11 cellular contexts compared by ENCODE assay signal in the genomic region with DNA sequence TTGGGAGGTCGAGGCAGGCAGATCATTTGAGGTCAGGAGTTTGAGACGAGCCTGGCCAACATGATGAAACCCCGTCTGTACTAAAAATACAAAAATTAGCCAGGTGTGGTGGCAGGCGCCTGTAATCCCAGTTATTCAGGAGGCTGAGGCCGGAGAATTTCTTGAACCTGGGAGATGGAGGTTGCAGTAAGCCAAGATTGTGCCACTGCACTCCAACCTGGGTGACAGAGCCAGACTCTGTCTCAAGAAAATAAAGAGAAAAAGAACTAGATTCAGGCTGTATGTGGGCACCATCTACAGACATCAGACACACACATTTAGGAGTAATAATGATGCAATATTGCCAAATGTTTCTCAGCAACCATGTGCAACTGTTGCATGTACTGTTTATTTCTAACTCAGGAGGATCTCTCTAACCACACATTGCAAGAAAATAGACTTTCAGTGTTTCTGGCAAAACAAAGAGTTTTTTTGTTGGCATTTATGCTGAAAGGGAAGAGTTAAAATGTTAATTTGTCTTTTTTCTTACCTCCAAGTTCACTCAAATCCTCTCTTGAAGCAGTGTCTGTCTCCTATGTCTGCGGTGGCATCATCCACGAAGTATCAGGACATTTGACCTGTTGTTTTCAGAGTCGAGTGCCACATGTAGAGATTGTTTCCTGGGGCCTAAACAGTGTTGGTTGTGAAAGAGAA. TPM values are rescaled to one million over a fixed set of nuclear protein-coding genes. Genes with fewer than 3 reads are reported as not detected.
DNase-seq lines count a peak whose midpoint lies in the region; ATAC-seq, FAIRE-seq and TF ChIP-seq lines count a peak whose summit lies in the region.
"Had no signal": no experiment of that assay in that cellular context is flagged by ENCODE, and none has a peak within 500 bp of the region (broad histone marks: within the 10 kb centered on the region; RNA-seq: fewer than 3 reads in every experiment).

No MANE protein-coding gene starts in this region.

- H3K4me1 Mint-ChIP-seq in stimulated activated naive CD8-positive, alpha-beta T cell treated with anti-CD3 and anti-CD28 coated beads, Interleukin-15, Interleukin-2, amounts not matched to agents 100 ng/mL and 50 ng/mL, for 24 hours (ENCODE audit: low read depth): peaks cover 8% of the 10 kb centered on the region

- no peak for FAIRE-seq in GM12891 (lab: Jason Lieb, UNC)

- no peak for DNase-seq in stimulated activated naive CD8-positive, alpha-beta T cell treated with anti-CD3 and anti-CD28 coated beads, Interleukin-15, Interleukin-2, amounts not matched to agents 100 U/mL and 50 U/mL, for 24 hours
- DNase-seq in Peyer's patch (peak in 2 of 3 donors; percentile 10 to 13), fibroblast of the aortic adventitia (ENCODE audit: low read depth) (peak; percentile 87), GM12891 (ENCODE audit: insufficient read length, low spot score) (no peak), NCI-H1092 treated with DMSO at 0.1 percent for 48 hours (lab: John Stamatoyannopoulos, UW) (no peak)
- DNase-seq: Calu3 had no signal

- TF ChIP-seq POLR2A in Peyer's patch (IDR thresholded peaks at IDR 0.05) (no peak), GM12891 (IDR thresholded peaks at IDR 0.05; ENCODE audit: low read depth, low read length) (no peak)

- H3K36me3 Mint-ChIP-seq in stimulated activated naive CD8-positive, alpha-beta T cell treated with anti-CD3 and anti-CD28 coated beads, Interleukin-15, Interleukin-2, amounts not matched to agents 100 ng/mL and 50 ng/mL, for 24 hours (ENCODE audit: low read depth): no peaks in the 10 kb centered on the region

- no peaks in the 10 kb centered on the region for H3K9me3 ChIP-seq in Peyer's patch

- H3K27ac Mint-ChIP-seq in stimulated activated naive CD8-positive, alpha-beta T cell treated with anti-CD3 and anti-CD28 coated beads, Interleukin-15, Interleukin-2, amounts not matched to agents 100 ng/mL and 50 ng/mL, for 24 hours: peak overlapping the region; percentile 55

- no peaks in the 10 kb centered on the region for H3K36me3 ChIP-seq in Peyer's patch

- ATAC-seq in stimulated activated naive CD8-positive, alpha-beta T cell treated with anti-CD3 and anti-CD28 coated beads, Interleukin-15, Interleukin-2, amounts not matched to agents 100 U/mL and 50 U/mL, for 24 hours: no peak
- ATAC-seq in HG03280 (IDR thresholded peaks at IDR 0.05; ENCODE audit: unreplicated experiment): no peak
- ATAC-seq in GM19395 (IDR thresholded peaks at IDR 0.05; ENCODE audit: unreplicated experiment): no peak

- H3K4me3 Mint-ChIP-seq in stimulated activated naive CD8-positive, alpha-beta T cell treated with anti-CD3 and anti-CD28 coated beads, Interleukin-15, Interleukin-2, amounts not matched to agents 100 ng/mL and 50 ng/mL, for 24 hours: no peak overlapping the region

- no peaks in the 10 kb centered on the region for H3K27me3 Mint-ChIP-seq in stimulated activated naive CD8-positive, alpha-beta T cell treated with anti-CD3 and anti-CD28 coated beads, Interleukin-15, Interleukin-2, amounts not matched to agents 100 ng/mL and 50 ng/mL, for 24 hours

- H3K9me3 Mint-ChIP-seq in stimulated activated naive CD8-positive, alpha-beta T cell treated with anti-CD3 and anti-CD28 coated beads, Interleukin-15, Interleukin-2, amounts not matched to agents 100 ng/mL and 50 ng/mL, for 24 hours: no peaks in the 10 kb centered on the region

- H3K4me3 ChIP-seq in Peyer's patch (no peak overlapping the region), fibroblast of the aortic adventitia (ENCODE audit: low read depth, low read length) (no peak overlapping the region)

- H3K27ac ChIP-seq in Peyer's patch: no peak overlapping the region
- H3K27ac ChIP-seq: parathyroid adenoma had no signal

- no peaks in the 10 kb centered on the region for H3K4me1 ChIP-seq in Peyer's patch
- H3K4me1 ChIP-seq: parathyroid adenoma had no signal

- TF ChIP-seq CTCF in Peyer's patch (IDR thresholded peaks at IDR 0.05) (no peak), fibroblast of the aortic adventitia (IDR thresholded peaks at IDR 0.05; ENCODE audit: insufficient read depth, low read length) (no peak)

- no peaks in the 10 kb centered on the region for H3K27me3 ChIP-seq in Peyer's patch

TF ChIP-seq in GM12891, 5 proteins besides CTCF, POLR2A, EP300 and RAD21:
- TF ChIP-seq TAF1 (IDR thresholded peaks at IDR 0.05; ENCODE audit: low read depth, low read length) (no peak), POU2F2 (IDR thresholded peaks at IDR 0.05; ENCODE audit: low read depth, low read length) (no peak), SPI1 (IDR thresholded peaks at IDR 0.05; ENCODE audit: low read depth, low read length) (no peak), PAX5 (IDR thresholded peaks at IDR 0.05; ENCODE audit: insufficient read depth, low read length, severe bottlenecking) (no peak), POLR2AphosphoS5 (IDR thresholded peaks at IDR 0.05; ENCODE audit: low read depth, low read length) (no peak)

RNA-seq across cellular contexts. Expression of gene ORM1, which starts 5.1 kb away (rescaled TPM):
- total RNA-seq in Peyer's patch: not detected
- not detected in 2 replicates for total RNA-seq in fibroblast of the aortic adventitia (ENCODE audit: low replicate concordance)
- not detected for polyA plus RNA-seq in GM12891 (2012; ENCODE audit: low read depth, missing spikeins)
- total RNA-seq: Calu3; T-helper 2 cell treated with Interferon-gamma antibody and Interleukin-4, amounts not matched to agents 100 ng/mL and 5 ng/mL, for 36 hours had no signal

RNA-seq across cellular contexts. Expression of gene ORM2, which starts 11.9 kb away (rescaled TPM):
- not detected for total RNA-seq in Peyer's patch
- not detected in 2 replicates for total RNA-seq in fibroblast of the aortic adventitia (ENCODE audit: low replicate concordance)
- not detected for polyA plus RNA-seq in GM12891 (2012; ENCODE audit: low read depth, missing spikeins)
- total RNA-seq: Calu3; T-helper 2 cell treated with Interferon-gamma antibody and Interleukin-4, amounts not matched to agents 100 ng/mL and 5 ng/mL, for 36 hours had no signal

Comparison
In these comparisons a context has a peak if more than half of its experiments do, and no peak if none do; other contexts are left out.
1. DNase-seq: peak in Peyer's patch (2 of 3) and fibroblast of the aortic adventitia (single experiment); none in stimulated activated naive CD8-positive, alpha-beta T cell treated with anti-CD3 and anti-CD28 coated beads, Interleukin-15, Interleukin-2, amounts not matched to agents 100 U/mL and 50 U/mL, for 24 hours (single experiment), GM12891 (single experiment) and NCI-H1092 treated with DMSO at 0.1 percent for 48 hours (single experiment).